2 cellular contexts compared by ENCODE assay signal in genomic region chr2:191169456-191170300, GRCh38.
TF ChIP-seq lines count a peak whose summit lies in the region.

No MANE protein-coding gene starts in this region.

TF ChIP-seq in liver, 16 proteins besides CTCF, POLR2A, EP300 and RAD21:
- TF ChIP-seq JUND (IDR thresholded peaks at IDR 0.05) (no peak), RXRA (IDR thresholded peaks at IDR 0.05) (no peak), ZBTB33 (IDR thresholded peaks at IDR 0.05) (no peak), FOXA1 (IDR thresholded peaks at IDR 0.05) (no peak), HNF4A (conservative IDR thresholded peaks at IDR 0.05) (no peak), HNF4G (IDR thresholded peaks at IDR 0.05) (no peak), NR2F2 (IDR thresholded peaks at IDR 0.05) (no peak), REST (IDR thresholded peaks at IDR 0.05) (no peak), EGR1 (IDR thresholded peaks at IDR 0.05; ENCODE audit: low read depth in 2 of 2) (no peak), GABPA (IDR thresholded peaks at IDR 0.05 in 1 of 2, conservative IDR thresholded peaks at IDR 0.05 in 1 of 2) (no peak), SP1 (IDR thresholded peaks at IDR 0.05) (no peak), YY1 (IDR thresholded peaks at IDR 0.05) (no peak), TAF1 (conservative IDR thresholded peaks at IDR 0.05) (no peak), FOXA2 (IDR thresholded peaks at IDR 0.05) (no peak), ATF3 (IDR thresholded peaks at IDR 0.05) (no peak), MAX (IDR thresholded peaks at IDR 0.05) (no peak)

TF ChIP-seq in HepG2, 621 proteins besides CTCF, POLR2A, EP300 and RAD21:
- TF ChIP-seq TCF7L2 (IDR thresholded peaks at IDR 0.05; ENCODE audit: low read depth, low read length): no peak
- TF ChIP-seq TCF12 (IDR thresholded peaks at IDR 0.05): no peak
- no peak for TF ChIP-seq TCF12 (CRISPR knock-in tag; IDR thresholded peaks at IDR 0.05)
- no peak for TF ChIP-seq ZSCAN9 (CRISPR knock-in tag; IDR thresholded peaks at IDR 0.05; ENCODE audit: borderline replicate concordance)
- TF ChIP-seq HOXD1 (CRISPR knock-in tag; IDR thresholded peaks at IDR 0.05): no peak
- no peak for TF ChIP-seq ZBTB25 (CRISPR knock-in tag; IDR thresholded peaks at IDR 0.05)
- TF ChIP-seq SMAD1 (CRISPR knock-in tag; IDR thresholded peaks at IDR 0.05; ENCODE audit: borderline replicate concordance, low read depth): no peak
- no peak for TF ChIP-seq ZNF713 (CRISPR knock-in tag; IDR thresholded peaks at IDR 0.05)
- no peak for TF ChIP-seq HINFP (CRISPR knock-in tag; IDR thresholded peaks at IDR 0.05; ENCODE audit: low read depth)
- no peak for TF ChIP-seq ZNF607 (CRISPR knock-in tag; IDR thresholded peaks at IDR 0.05; ENCODE audit: borderline replicate concordance)
